ENCODE assay signal across 14 cellular contexts in the genomic region with DNA sequence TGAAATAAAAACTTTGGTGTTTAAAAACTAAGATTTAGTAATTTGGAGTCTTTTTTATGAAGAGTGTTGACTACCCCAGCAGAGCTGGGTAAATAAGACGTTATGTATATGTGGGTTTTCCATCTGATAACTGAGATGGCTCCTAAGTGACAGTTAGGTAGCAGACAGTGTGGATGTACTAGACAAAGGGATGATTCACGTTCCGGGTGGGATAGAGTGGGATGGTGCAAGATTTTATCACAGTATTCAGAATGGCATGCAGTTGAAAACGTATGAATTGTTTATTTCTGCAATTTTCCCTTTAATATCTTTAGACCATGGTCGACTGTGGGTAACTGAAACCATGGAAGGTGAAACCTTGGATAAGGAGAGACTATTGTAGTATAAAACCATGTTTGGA.
"Had no signal": no experiment of that assay in that cellular context is flagged by ENCODE, and none has a peak within 500 bp of the region (broad histone marks: within the 10 kb centered on the region; RNA-seq: fewer than 3 reads in every experiment).

No MANE protein-coding gene starts in this region.

- H3K4me1 ChIP-seq: right atrium auricular region had no signal

- H3K4me3 ChIP-seq: heart right ventricle, mucosa of descending colon, right atrium auricular region had no signal

- ATAC-seq: heart right ventricle; left lobe of liver; mucosa of descending colon; natural killer cell treated with Interleukin-12 subunit alpha and Interleukin-12 subunit beta and Interleukin-15 and Interleukin-18, amount 100 ng/mL, for 72 hours; WTC11 had no signal

- H3K27ac ChIP-seq: heart right ventricle, right atrium auricular region had no signal

- DNase-seq: activated CD4-positive, alpha-beta T cell treated with anti-CD3 and anti-CD28 coated beads for 48 hours; activated naive CD4-positive, alpha-beta T cell treated with anti-CD3 and anti-CD28 coated beads, Interleukin-2, amount 50 U/mL, for 16 hours; activated T-cell treated with anti-CD3 and anti-CD28 coated beads for 4 hours; anterior cingulate cortex; heart right ventricle; islet precursor cell; mammary epithelial cell; mucosa of descending colon; nucleus accumbens; small intestine had no signal

- H3K27me3 ChIP-seq: heart right ventricle, right atrium auricular region had no signal

- H3K9me3 ChIP-seq: heart right ventricle, mucosa of descending colon, right atrium auricular region had no signal
